In genomic region chr6:154277578-154278128, GRCh38 we compare ENCODE assay signal across 8 cellular contexts.
DNase-seq lines count a peak whose midpoint lies in the region; ATAC-seq and TF ChIP-seq lines count a peak whose summit lies in the region.

No MANE protein-coding gene starts in this region.

- DNase-seq in DND-41 (no peak), amniotic stem cell (lab: John Stamatoyannopoulos, UW) (no peak), activated gamma-delta T cell (lab: John Stamatoyannopoulos, UW) (no peak), Peyer's patch (no peak), inferior parietal cortex (ENCODE audit: extremely low spot score) (no peak)
- peak; percentile 6 for DNase-seq in activated CD4-positive, alpha-beta T cell treated with anti-CD3 and anti-CD28 coated beads, Interleukin-2, amount 50 U/mL, for 1 hour
- peak in 2 of 9 donors; percentile 31 to 48 for DNase-seq in naive thymus-derived CD4-positive, alpha-beta T cell

- peak; percentile 41; the same call in 1 of the 3 replicates for ATAC-seq in DND-41 (ENCODE audit: insufficient read depth, low read depth)
- ATAC-seq in naive thymus-derived CD4-positive, alpha-beta T cell = no peak

- peak overlapping the region in 8 of 9 donors; percentile 44 to 75 (median 64) for H3K27ac Mint-ChIP-seq in naive thymus-derived CD4-positive, alpha-beta T cell

- H3K4me1 Mint-ChIP-seq in naive thymus-derived CD4-positive, alpha-beta T cell = peaks cover 20 to 50% (median 44%) of the 10 kb centered on the region in 7 donors

- no peak overlapping the region for H3K9ac ChIP-seq in DND-41 (ENCODE audit: low read depth, low read length)

- H3K4me3 ChIP-seq in DND-41 (ENCODE audit: low read depth in 1 of 2, low read length in 2 of 2) (no peak overlapping the region), HEK293 (ENCODE audit: low read depth, low read length) (no peak overlapping the region), Peyer's patch (peak overlapping the region in 2 of 4 donors; percentile 3 to 24)
- peak overlapping the region; percentile 23 for H3K4me3 ChIP-seq in naive thymus-derived CD4-positive, alpha-beta T cell (ENCODE audit: low read length)

- CTCF ChIA-PET in HEK293 (lab: Yijun Ruan, JAX) = interaction anchor here (0.6 to 5.5 kb wide), 33 partner anchors 8 to 945 kb away, joined by 3 to 53 read pairs (median 4); no protein-coding TSS in a partner anchor
- CTCF ChIA-PET in naive thymus-derived CD4-positive, alpha-beta T cell (lab: Charles Lee) = interaction anchor here (0.6 to 6.6 kb wide), 26 partner anchors 8 to 456 kb away, joined by 3 to 186 read pairs (median 4); no protein-coding TSS in a partner anchor

- TF ChIP-seq POLR2A in Peyer's patch (IDR thresholded peaks at IDR 0.05) = no peak

- peaks cover 0 to 1% (median 0%) of the 10 kb centered on the region in 5 donors for H3K36me3 Mint-ChIP-seq in naive thymus-derived CD4-positive, alpha-beta T cell

- H3K27me3 ChIP-seq in DND-41 (ENCODE audit: insufficient read depth, low read length, poor library complexity) = no peaks in the 10 kb centered on the region
- no peaks in the 10 kb centered on the region for H3K27me3 ChIP-seq in naive thymus-derived CD4-positive, alpha-beta T cell (ENCODE audit: control insufficient read depth in 2 of 2, insufficient read depth in 2 of 2, low read length in 2 of 2)
- H3K27me3 ChIP-seq in Peyer's patch = no peaks in the 10 kb centered on the region

- H3K36me3 ChIP-seq in DND-41 (ENCODE audit: insufficient read depth, low read length) = no peaks in the 10 kb centered on the region
- H3K36me3 ChIP-seq in HEK293 (ENCODE audit: control insufficient read depth in 2 of 2, insufficient read depth in 1 of 2, low read length in 2 of 2) = no peaks in the 10 kb centered on the region
- no peaks in the 10 kb centered on the region for H3K36me3 ChIP-seq in naive thymus-derived CD4-positive, alpha-beta T cell (ENCODE audit: control insufficient read depth in 2 of 3, insufficient read depth in 3 of 3, low read length in 3 of 3)
- no peaks in the 10 kb centered on the region for H3K36me3 ChIP-seq in Peyer's patch

- no peaks in the 10 kb centered on the region for H4K20me1 ChIP-seq in DND-41 (ENCODE audit: insufficient read depth, low read length)

- H3K79me2 ChIP-seq in DND-41 (ENCODE audit: insufficient read depth, low read length) = no peaks in the 10 kb centered on the region

- intact Hi-C loops in naive thymus-derived CD4-positive, alpha-beta T cell (cut with micrococcal nuclease) = loop anchor here (1.0 to 2.0 kb wide), 7 partner anchors 8 to 123 kb away; no protein-coding TSS in a partner anchor

- peak overlapping the region; percentile 59 to 91 (median 68) for H3K4me3 Mint-ChIP-seq in naive thymus-derived CD4-positive, alpha-beta T cell

- peaks cover 0 to 1% (median 0%) of the 10 kb centered on the region in 11 donors for H3K9me3 Mint-ChIP-seq in naive thymus-derived CD4-positive, alpha-beta T cell

- H3K9me3 ChIP-seq in DND-41 (ENCODE audit: insufficient read depth, low read length, severe bottlenecking) = no peaks in the 10 kb centered on the region
- no peaks in the 10 kb centered on the region for H3K9me3 ChIP-seq in HEK293 (ENCODE audit: control insufficient read depth, insufficient read depth, low read depth, low read length)
- H3K9me3 ChIP-seq in naive thymus-derived CD4-positive, alpha-beta T cell (ENCODE audit: control insufficient read depth in 2 of 3, low read length in 3 of 3) = no peaks in the 10 kb centered on the region
- H3K9me3 ChIP-seq in Peyer's patch = no peaks in the 10 kb centered on the region

- H3K4me2 ChIP-seq in DND-41 (ENCODE audit: insufficient read depth, low read length) = peak overlapping the region; percentile 35

- H3K4me1 ChIP-seq in DND-41 (ENCODE audit: insufficient read depth, low read length) (peaks cover 12% of the 10 kb centered on the region), HEK293 (ENCODE audit: control insufficient read depth, insufficient read depth, low read length) (no peaks in the 10 kb centered on the region), Peyer's patch (no peaks in the 10 kb centered on the region)
- peaks cover 5 to 27% of the 10 kb centered on the region in 2 donors for H3K4me1 ChIP-seq in naive thymus-derived CD4-positive, alpha-beta T cell (ENCODE audit: control insufficient read depth in 2 of 2, insufficient read depth in 2 of 2, low read length in 2 of 2)

- no peak for TF ChIP-seq CTCF in DND-41 (IDR thresholded peaks at IDR 0.05; ENCODE audit: borderline replicate concordance, extremely low read depth, low read length, poor library complexity, severe bottlenecking)
- TF ChIP-seq CTCF in HEK293 (tag by site-specific recombination; IDR thresholded peaks at IDR 0.05) = no peak
- no peak for TF ChIP-seq CTCF in Peyer's patch (IDR thresholded peaks at IDR 0.05)

- H3K27ac ChIP-seq in DND-41 (ENCODE audit: low read length) = no peak overlapping the region
- no peak overlapping the region for H3K27ac ChIP-seq in HEK293 (ENCODE audit: extremely low read depth, low read depth, low read length)
- peak overlapping the region; percentile 27 for H3K27ac ChIP-seq in naive thymus-derived CD4-positive, alpha-beta T cell (ENCODE audit: low read depth, low read length)
- no peak overlapping the region for H3K27ac ChIP-seq in Peyer's patch

- peaks cover 0 to 16% (median 0%) of the 10 kb centered on the region in 5 donors for H3K27me3 Mint-ChIP-seq in naive thymus-derived CD4-positive, alpha-beta T cell

- POLR2A ChIA-PET in HEK293 (lab: Yijun Ruan, JAX) = no interaction called here
- POLR2A ChIA-PET in naive thymus-derived CD4-positive, alpha-beta T cell (lab: Charles Lee) = interaction anchor here (1.1 to 2.0 kb wide), 11 partner anchors 10 to 124 kb away, joined by 3 to 13 read pairs (median 5); no protein-coding TSS in a partner anchor

- H2AFZ ChIP-seq in DND-41 (ENCODE audit: low read depth, low read length) = no peak overlapping the region; the same call in 1 of the 2 replicates

TF ChIP-seq in HEK293, 187 proteins besides CTCF, POLR2A, EP300 and RAD21:
- TF ChIP-seq ZNF157 (tag by site-specific recombination; IDR thresholded peaks at IDR 0.05) (no peak), EGR2 (tag by site-specific recombination; IDR thresholded peaks at IDR 0.05; ENCODE audit: low read depth) (peak; percentile 92), ZFHX2 (tag by site-specific recombination; conservative IDR thresholded peaks at IDR 0.05) (peak; percentile 88)
